Comparison of ENCODE assay signal across 23 cellular contexts in the genomic region with DNA sequence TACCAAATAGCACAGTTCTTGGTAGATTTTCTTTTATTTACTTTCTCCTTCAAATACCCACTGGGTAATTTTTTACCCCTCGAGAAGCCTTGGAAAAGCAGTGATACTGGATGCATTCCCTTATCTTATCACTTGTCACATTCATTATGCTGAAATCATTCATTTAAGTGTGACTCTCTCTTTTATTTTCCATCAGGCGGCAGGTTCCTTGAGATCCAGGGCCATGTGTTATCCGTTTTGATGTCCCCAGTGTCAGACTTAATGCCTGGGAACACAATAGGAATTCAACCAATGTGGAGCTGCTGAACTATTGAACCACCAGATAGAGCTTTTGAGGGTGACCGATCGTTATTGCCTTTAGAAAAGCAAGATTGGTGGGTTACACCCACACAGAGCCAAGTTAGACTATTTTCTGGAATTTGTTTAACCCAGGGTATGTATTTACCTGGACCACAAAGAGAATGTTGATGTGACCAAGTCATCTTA. TPM values are rescaled to one million over a fixed set of nuclear protein-coding genes. Genes with fewer than 3 reads are reported as not detected.
A peak's percentile ranks its signal among the peaks of the same experiment; 100 is the strongest.
DNase-seq lines count a peak whose midpoint lies in the region; ATAC-seq, FAIRE-seq and TF ChIP-seq lines count a peak whose summit lies in the region.
"Had no signal": no experiment of that assay in that cellular context is flagged by ENCODE, and none has a peak within 500 bp of the region (broad histone marks: within the 10 kb centered on the region; RNA-seq: fewer than 3 reads in every experiment).

No MANE protein-coding gene starts in this region.

- H2AFZ ChIP-seq in K562 (ENCODE audit: low read depth, low read length): peak overlapping the region; percentile 41
- H2AFZ ChIP-seq: neural progenitor cell had no signal

- no peaks in the 10 kb centered on the region for H3K79me2 ChIP-seq in K562 (ENCODE audit: control insufficient read depth, insufficient read depth, low read length)

- no peak overlapping the region for H3K4me3 Mint-ChIP-seq in mesothelial cell of epicardium
- H3K4me3 Mint-ChIP-seq: neural progenitor cell had no signal

- H3K4me3 ChIP-seq in cardiac muscle cell (no peak overlapping the region), K562 (no peak overlapping the region)
- H3K4me3 ChIP-seq: neural progenitor cell, spleen, upper lobe of right lung had no signal

- FAIRE-seq in K562 (lab: Jason Lieb, UNC): no peak
- FAIRE-seq: keratinocyte had no signal

- H3K36me3 Mint-ChIP-seq in mesothelial cell of epicardium: peaks cover 13% of the 10 kb centered on the region
- H3K36me3 Mint-ChIP-seq: neural progenitor cell had no signal

- no peaks in the 10 kb centered on the region for H3K9me3 ChIP-seq in cardiac muscle cell (ENCODE audit: low read depth)
- no peaks in the 10 kb centered on the region for H3K9me3 ChIP-seq in K562 (replicated peaks; ENCODE audit: control insufficient read depth, insufficient read depth, low read depth, low read length)
- H3K9me3 ChIP-seq: spleen, upper lobe of right lung had no signal

- CTCF ChIA-PET in K562 (lab: Yijun Ruan, JAX; ENCODE audit: low intra/inter-chr PET ratio): no interaction called here

- no peak for TF ChIP-seq POLR2A in K562 (conservative IDR thresholded peaks at IDR 0.05)

- no peak overlapping the region; the same call in 1 of the 2 replicates for H3K4me2 ChIP-seq in K562 (ENCODE audit: insufficient read depth, low read length)
- H3K4me2 ChIP-seq: neural progenitor cell had no signal

- no peak for TF ChIP-seq RAD21 in K562 (CRISPR knock-in tag; conservative IDR thresholded peaks at IDR 0.05 in 1 of 2, IDR thresholded peaks at IDR 0.05 in 1 of 2)

- H3K9ac ChIP-seq in K562 (ENCODE audit: insufficient read depth in 1 of 2, low read depth in 2 of 2, low read length in 2 of 2): no peak overlapping the region
- H3K9ac ChIP-seq: neural progenitor cell had no signal

- H3K27me3 ChIP-seq in cardiac muscle cell: no peaks in the 10 kb centered on the region
- H3K27me3 ChIP-seq in K562 (ENCODE audit: control insufficient read depth in 2 of 2, insufficient read depth in 2 of 2, low read length in 2 of 2): no peaks in the 10 kb centered on the region
- H3K27me3 ChIP-seq: neural progenitor cell, spleen, upper lobe of right lung had no signal

- peak overlapping the region; percentile 98 for H3K27ac Mint-ChIP-seq in mesothelial cell of epicardium
- H3K27ac Mint-ChIP-seq: neural progenitor cell had no signal

- POLR2A ChIA-PET in K562 (lab: Yijun Ruan, JAX): interaction anchor here (0.7 to 1.7 kb wide), 7 partner anchors 10 to 31 kb away, joined by 3 to 6 read pairs (median 3); no protein-coding TSS in a partner anchor

- no peaks in the 10 kb centered on the region for H3K36me3 ChIP-seq in cardiac muscle cell
- no peaks in the 10 kb centered on the region for H3K36me3 ChIP-seq in K562 (ENCODE audit: control insufficient read depth, insufficient read depth, low read length)
- H3K36me3 ChIP-seq: neural progenitor cell, spleen, upper lobe of right lung had no signal

- no peak for TF ChIP-seq EP300 in K562 (IDR thresholded peaks at IDR 0.05; ENCODE audit: low read length)

- no peaks in the 10 kb centered on the region for H4K20me1 ChIP-seq in K562 (replicated peaks; ENCODE audit: control insufficient read depth, insufficient read depth, low read length)

- 23% methylated on average over 5 of the region's 5 CpGs for WGBS in K562 (ENCODE audit: insufficient coverage, low coverage, missing lambda C conversion rate)

- peaks cover 64% of the 10 kb centered on the region for H3K4me1 Mint-ChIP-seq in mesothelial cell of epicardium

- H3K27ac ChIP-seq in cardiac muscle cell (peak overlapping the region; percentile 85), K562 (ENCODE audit: extremely low read depth, low read depth, low read length) (peak overlapping the region; percentile 22; the same call in 1 of the 3 replicates)
- H3K27ac ChIP-seq: epithelial cell of prostate, spleen, upper lobe of right lung had no signal

- no peaks in the 10 kb centered on the region for H3K9me1 ChIP-seq in K562 (ENCODE audit: control insufficient read depth, insufficient read depth, low read length)

- in situ Hi-C loops in K562 (cut with MboI): no loop called here

- H3K27me3 Mint-ChIP-seq in mesothelial cell of epicardium (ENCODE audit: low read depth): no peaks in the 10 kb centered on the region

- H3K9me3 Mint-ChIP-seq in mesothelial cell of epicardium: no peaks in the 10 kb centered on the region
- H3K9me3 Mint-ChIP-seq: neural progenitor cell had no signal

- intact Hi-C loops in Right ventricle myocardium superior (cut with DNase I): no loop called here
- intact Hi-C loops in K562 (cut with micrococcal nuclease): no loop called here

- TF ChIP-seq CTCF in cardiac muscle cell (IDR thresholded peaks at IDR 0.05; ENCODE audit: low read depth, low read length): no peak
- TF ChIP-seq CTCF in K562 (IDR thresholded peaks at IDR 0.05 in 2 of 3, conservative IDR thresholded peaks at IDR 0.05 in 1 of 3; ENCODE audit: insufficient read depth in 2 of 3, low read depth in 1 of 3, low read length in 3 of 3): no peak
- no peak for TF ChIP-seq CTCF in mesothelial cell of epicardium (IDR thresholded peaks at IDR 0.05; ENCODE audit: unreplicated experiment)

- DNase-seq in cardiac muscle cell (ENCODE audit: low read depth in 1 of 2, low spot score in 1 of 2) (peak in 1 of 2 donors; percentile 46), Right ventricle myocardium superior (no peak), K562 (ENCODE audit: extremely low read depth in 1 of 4, low spot score in 3 of 4) (no peak), mesothelial cell of epicardium (ENCODE audit: low spot score in 2 of 2, unreplicated experiment in 2 of 2) (no peak), NCI-H526 (lab: John Stamatoyannopoulos, UW) (no peak), putamen (ENCODE audit: low spot score) (no peak)
- DNase-seq: activated CD4-positive, alpha-beta T cell treated with anti-CD3 and anti-CD28 coated beads for 48 hours; C1 segment of cervical spinal cord; DMS 273 treated with DMSO at 0.1 percent for 48 hours; foreskin melanocyte; mammary epithelial cell; NCI-H1417; NCI-H2107; NCI-H510A treated with DMSO at 0.1 percent for 48 hours; spleen; SW 1271; upper lobe of right lung had no signal

- no TSS peak for BruUV-seq in K562 (replicated peaks; lab: Mats Ljungman, UMichigan)

- H3K4me1 ChIP-seq in cardiac muscle cell (ENCODE audit: low read depth): peaks cover 46% of the 10 kb centered on the region
- peaks cover 0 to 44% of the 10 kb centered on the region in 2 experiments; a peak in 3 of 5 replicates for H3K4me1 ChIP-seq in K562 (replicated peaks in 1 of 2; ENCODE audit: control insufficient read depth in 2 of 2, insufficient read depth in 2 of 2, low read length in 2 of 2)
- H3K4me1 ChIP-seq: spleen had no signal

- no peak for ATAC-seq in Right ventricle myocardium superior (ENCODE audit: poor library complexity)
- ATAC-seq in K562: no peak
- no peak for ATAC-seq in HG03045 (IDR thresholded peaks at IDR 0.05; ENCODE audit: unreplicated experiment)
- ATAC-seq in HG03442 (IDR thresholded peaks at IDR 0.05; ENCODE audit: unreplicated experiment): no peak
- ATAC-seq: HCT116, upper lobe of right lung had no signal

TF ChIP-seq in K562, 482 proteins besides CTCF, POLR2A, EP300 and RAD21 (continues in another document):
- TF ChIP-seq SMARCA4 (IDR thresholded peaks at IDR 0.05): peak; percentile 50; the same call in 1 of the 2 replicates
- TF ChIP-seq SP1 (CRISPR knock-in tag; IDR thresholded peaks at IDR 0.05): 0 out of 2 replicates have a peak, but pooled peaks have one; percentile 21
- TF ChIP-seq ZNF766 (CRISPR knock-in tag; conservative IDR thresholded peaks at IDR 0.05): peak; percentile 23; the same call in 1 of the 2 replicates
- peak; percentile 33; the same call in 1 of the 2 replicates for TF ChIP-seq L3MBTL2 (IDR thresholded peaks at IDR 0.05)
- 0 out of 2 replicates have a peak, but pooled peaks have one; percentile 1 for TF ChIP-seq HEY1 (CRISPR knock-in tag; IDR thresholded peaks at IDR 0.05; ENCODE audit: borderline replicate concordance)
- TF ChIP-seq DACH1 (IDR thresholded peaks at IDR 0.05; ENCODE audit: partially characterized antibody): no peak
- TF ChIP-seq ZNF311 (CRISPR knock-in tag; IDR thresholded peaks at IDR 0.05): no peak
- TF ChIP-seq, protein P1, sequence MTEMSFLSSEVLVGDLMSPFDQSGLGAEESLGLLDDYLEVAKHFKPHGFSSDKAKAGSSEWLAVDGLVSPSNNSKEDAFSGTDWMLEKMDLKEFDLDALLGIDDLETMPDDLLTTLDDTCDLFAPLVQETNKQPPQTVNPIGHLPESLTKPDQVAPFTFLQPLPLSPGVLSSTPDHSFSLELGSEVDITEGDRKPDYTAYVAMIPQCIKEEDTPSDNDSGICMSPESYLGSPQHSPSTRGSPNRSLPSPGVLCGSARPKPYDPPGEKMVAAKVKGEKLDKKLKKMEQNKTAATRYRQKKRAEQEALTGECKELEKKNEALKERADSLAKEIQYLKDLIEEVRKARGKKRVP (CRISPR knock-in tag; IDR thresholded peaks at IDR 0.05): 0 out of 2 replicates have a peak, but pooled peaks have one; percentile 20

RNA-seq across cellular contexts. Expression of a gene that starts 51.5 kb away (rescaled TPM):
- 251 and 646 TPM in 2 replicates for total RNA-seq in cardiac muscle cell
- 808 and 1,053 TPM in 2 replicates for polyA plus RNA-seq in cardiac muscle cell
- total RNA-seq in Right ventricle myocardium superior: 835 TPM
- total RNA-seq in K562 (2011; cell fraction: chromatin; rRNA removed; ENCODE audit: low replicate concordance): 87.2 and 88.1 TPM in 2 replicates
- 116 and 117 TPM in 2 replicates for total RNA-seq in K562 (2011; cell fraction: nucleolus; rRNA removed)
- total RNA-seq in K562 (2011; cell fraction: nucleoplasm; rRNA removed): 142 and 177 TPM in 2 replicates
- total RNA-seq in K562 (2014; rRNA removed): 331 and 367 TPM in 2 replicates
- 629 and 685 TPM in 2 replicates for total RNA-seq in K562 (2014; rRNA removed; fragmentation: Illumina TruSeq; extraction: Trizol)
- 525 and 540 TPM in 2 replicates for total RNA-seq in K562 (2015; rRNA removed; fragmentation: Illumina TruSeq; extraction: Trizol)
- total RNA-seq in K562 (2021): 509 and 580 TPM in 2 replicates
- polyA plus RNA-seq in K562 (2011; rRNA removed): 907 and 1,058 TPM in 2 replicates
- polyA plus RNA-seq in K562 (2011; cell fraction: cytosol; rRNA removed): 395 and 662 TPM in 2 replicates
- polyA plus RNA-seq in K562 (2011; cell fraction: nucleus; rRNA removed): 197 and 359 TPM in 2 replicates
- polyA plus RNA-seq in K562 (2012): 622 and 679 TPM in 2 replicates
- polyA plus RNA-seq in K562 (2014; fragmentation: Illumina TruSeq; extraction: Trizol): 919 and 926 TPM in 2 replicates
- 1,000 to 10,000 TPM; 2,628 to 2,722 TPM for polyA plus RNA-seq in K562 (2014; fragmentation: Nextera tagmentation; extraction: Ambion mirVana)
- 749 and 808 TPM in 2 replicates for polyA plus RNA-seq in K562 (2014; rRNA removed)
- 421 and 488 TPM in 2 replicates for polyA minus RNA-seq in K562 (2011; rRNA and poly(A)+ RNA removed)
- 112 and 139 TPM in 2 replicates for polyA minus RNA-seq in K562 (2011; cell fraction: cytosol; rRNA and poly(A)+ RNA removed)
- 67.7 and 113 TPM in 2 replicates for polyA minus RNA-seq in K562 (2011; cell fraction: nucleus; rRNA and poly(A)+ RNA removed)
- total RNA-seq in mesothelial cell of epicardium: 156 to 159 TPM (median 158 TPM) in 3 replicates
